1 cellular context compared by ENCODE assay signal in genomic region chr3:140941434-140942220, GRCh38.
TF ChIP-seq lines count a peak whose summit lies in the region.

Gene SLC25A36, plus strand, starts transcription at chr3:140941836. Its CDS starts 219 bp downstream, at chr3:140942055.

TF ChIP-seq in K562, 482 proteins besides CTCF, POLR2A, EP300 and RAD21 (continued from another document and continues in another):
- TF ChIP-seq UBTF (IDR thresholded peaks at IDR 0.05; ENCODE audit: borderline replicate concordance in 1 of 2, low read depth in 2 of 2, low read length in 2 of 2) (0 out of 4 replicates have a peak, but pooled peaks have one; percentile 28 to 37), DPF2 (IDR thresholded peaks at IDR 0.05) (no peak), HCFC1 (IDR thresholded peaks at IDR 0.05; ENCODE audit: low read depth, low read length) (peak; percentile 71), JUND (IDR thresholded peaks at IDR 0.05; ENCODE audit: borderline replicate concordance, low read depth, low read length) (peak; percentile 75), JUND (tag; IDR thresholded peaks at IDR 0.05; ENCODE audit: borderline replicate concordance, low read depth, low read length) (peak; percentile 54; the same call in 2 of the 3 replicates), NEUROD1 (IDR thresholded peaks at IDR 0.05; ENCODE audit: borderline replicate concordance, low read depth, low read length, partially characterized antibody) (peak; percentile 58), KDM1A (IDR thresholded peaks at IDR 0.05) (peak; percentile 4 to 49; a peak in 1 of 4 replicates), ZNF184 (CRISPR knock-in tag; IDR thresholded peaks at IDR 0.05) (no peak), POLR2H (tag; IDR thresholded peaks at IDR 0.05; ENCODE audit: low read depth) (peak; percentile 51; the same call in 1 of the 2 replicates), TFAP4 (CRISPR knock-in tag; IDR thresholded peaks at IDR 0.05; ENCODE audit: borderline replicate concordance) (peak; percentile 84), BCLAF1 (IDR thresholded peaks at IDR 0.05; ENCODE audit: borderline replicate concordance in 1 of 2, control insufficient read depth in 1 of 2, low read depth in 2 of 2, low read length in 1 of 2) (0 out of 4 replicates have a peak, but pooled peaks of 1 of the 2 experiments have one; percentile 14), ZSCAN32 (CRISPR knock-in tag; IDR thresholded peaks at IDR 0.05) (peak; percentile 67; the same call in 1 of the 2 replicates), DLX4 (CRISPR knock-in tag; IDR thresholded peaks at IDR 0.05) (no peak), STAG1 (CRISPR knock-in tag; IDR thresholded peaks at IDR 0.05; ENCODE audit: borderline replicate concordance) (no peak), NBN (IDR thresholded peaks at IDR 0.05; ENCODE audit: low read depth) (peak; percentile 100), TFAM (CRISPR knock-in tag; conservative IDR thresholded peaks at IDR 0.05) (no peak), ETV1 (tag; conservative IDR thresholded peaks at IDR 0.05; ENCODE audit: low read depth) (no peak), SFPQ (IDR thresholded peaks at IDR 0.05; ENCODE audit: low read depth, low read length) (no peak), CBFA2T2 (conservative IDR thresholded peaks at IDR 0.05) (peak; percentile 49), ATF3 (IDR thresholded peaks at IDR 0.05) (peak; percentile 94), ATF3 (CRISPR knock-in tag; conservative IDR thresholded peaks at IDR 0.05) (0 out of 2 replicates have a peak, but pooled peaks have one; percentile 78), SREBF2 (CRISPR knock-in tag; IDR thresholded peaks at IDR 0.05) (no peak), MAFG (tag; conservative IDR thresholded peaks at IDR 0.05) (no peak), PTTG1 (tag; IDR thresholded peaks at IDR 0.05; ENCODE audit: low read depth) (no peak), PHF21A (IDR thresholded peaks at IDR 0.05; ENCODE audit: borderline replicate concordance, low read depth) (0 out of 2 replicates have a peak, but pooled peaks have one; percentile 54), IRF9 (tag; IDR thresholded peaks at IDR 0.05) (no peak), ZNF224 (CRISPR knock-in tag; IDR thresholded peaks at IDR 0.05) (peak; percentile 87; the same call in 1 of the 2 replicates), USF1 (CRISPR knock-in tag; IDR thresholded peaks at IDR 0.05) (peak; percentile 92), SRF (CRISPR knock-in tag; IDR thresholded peaks at IDR 0.05) (peak in 1 of 2 experiments; percentile 72; a peak in 2 of 4 replicates), TCF3 (CRISPR knock-in tag; IDR thresholded peaks at IDR 0.05) (0 out of 2 replicates have a peak, but pooled peaks have one; percentile 7), ZNF146 (CRISPR knock-in tag; IDR thresholded peaks at IDR 0.05; ENCODE audit: unreplicated experiment) (peak; percentile 14), ZNF507 (tag; conservative IDR thresholded peaks at IDR 0.05) (no peak), ZBTB2 (IDR thresholded peaks at IDR 0.05) (no peak), TFE3 (CRISPR knock-in tag; IDR thresholded peaks at IDR 0.05) (peak; percentile 74), SIX5 (IDR thresholded peaks at IDR 0.05; ENCODE audit: borderline replicate concordance in 1 of 2, insufficient read depth in 1 of 2, low read depth in 1 of 2, low read length in 2 of 2) (no peak), ZKSCAN1 (IDR thresholded peaks at IDR 0.05; ENCODE audit: low read depth, low read length) (no peak), ESRRA (IDR thresholded peaks at IDR 0.05; ENCODE audit: borderline replicate concordance, low read depth) (0 out of 2 replicates have a peak, but pooled peaks have one; percentile 52), ATF7 (IDR thresholded peaks at IDR 0.05) (peak; percentile 97), ZNF511 (CRISPR knock-in tag; IDR thresholded peaks at IDR 0.05) (peak; percentile 98), SETDB1 (IDR thresholded peaks at IDR 0.05; ENCODE audit: low read length) (no peak), ZNF561 (CRISPR knock-in tag; conservative IDR thresholded peaks at IDR 0.05) (no peak), EHMT2 (IDR thresholded peaks at IDR 0.05) (no peak), CXXC5 (CRISPR knock-in tag; IDR thresholded peaks at IDR 0.05) (peak; percentile 92), CREBBP (IDR thresholded peaks at IDR 0.05; ENCODE audit: low read depth, low read length) (no peak), NFIC (IDR thresholded peaks at IDR 0.05) (no peak; the same call in 1 of the 2 replicates), STAT6 (CRISPR knock-in tag; IDR thresholded peaks at IDR 0.05) (peak; percentile 91; the same call in 1 of the 2 replicates), KDM2B (CRISPR knock-in tag; IDR thresholded peaks at IDR 0.05) (no peak)
